7 cellular contexts compared by ENCODE assay signal in genomic region chr5:78308689-78309088, GRCh38.
"Had no signal": no experiment of that assay in that cellular context is flagged by ENCODE, and none has a peak within 500 bp of the region (broad histone marks: within the 10 kb centered on the region; RNA-seq: fewer than 3 reads in every experiment).

No MANE protein-coding gene starts in this region.

- FAIRE-seq: HTR-8/SVneo had no signal

- H3K9ac ChIP-seq: GM23248 had no signal

- H3K36me3 ChIP-seq: HAP-1 had no signal

- H3K9me3 ChIP-seq: HAP-1 had no signal

- H3K4me1 ChIP-seq: HAP-1 had no signal

- H3K27ac ChIP-seq: GM23248 had no signal

- H2AFZ ChIP-seq: GM23248 had no signal

- H3K4me3 ChIP-seq: GM23248, HAP-1 had no signal

- DNase-seq: GM23248, GOT3, H7, IMR-90, KG1 had no signal
